Comparison of ENCODE assay signal across 8 cellular contexts in genomic region chr1:220810179-220810653, GRCh38. TPM values are rescaled to one million over a fixed set of nuclear protein-coding genes. Genes with fewer than 3 reads are reported as not detected.
A peak's percentile ranks its signal among the peaks of the same experiment; 100 is the strongest.
DNase-seq lines count a peak whose midpoint lies in the region; ATAC-seq and TF ChIP-seq lines count a peak whose summit lies in the region.

No MANE protein-coding gene starts in this region.

- peaks cover 21% of the 10 kb centered on the region for H3K27me3 Mint-ChIP-seq in activated naive CD4-positive, alpha-beta T cell treated with anti-CD3 and anti-CD28 coated beads, Interleukin-2, amount 10 ng/mL, durations not matched to agents 7 days and 5 days

- 57% methylated on average over 18 of the region's 20 CpGs for WGBS in SK-N-SH (ENCODE audit: low lambda C conversion rate)

- H3K79me2 ChIP-seq in SK-N-SH (ENCODE audit: insufficient read depth): no peaks in the 10 kb centered on the region

- no peak for TF ChIP-seq EP300 in SK-N-SH (IDR thresholded peaks at IDR 0.05; ENCODE audit: borderline replicate concordance in 1 of 2, low read depth in 1 of 2, low read length in 1 of 2)

- H3K4me3 Mint-ChIP-seq in activated naive CD4-positive, alpha-beta T cell treated with anti-CD3 and anti-CD28 coated beads, Interleukin-2, amount 10 ng/mL, durations not matched to agents 7 days and 5 days: peak overlapping the region; percentile 35

- no peak overlapping the region for H2AFZ ChIP-seq in SK-N-SH (ENCODE audit: low read depth)

- H3K27ac Mint-ChIP-seq in activated naive CD4-positive, alpha-beta T cell treated with anti-CD3 and anti-CD28 coated beads, Interleukin-2, amount 10 ng/mL, durations not matched to agents 7 days and 5 days: no peak overlapping the region

- peak overlapping the region; percentile 45 for H3K9ac ChIP-seq in HUES6 (ENCODE audit: low read length)
- H3K9ac ChIP-seq in SK-N-SH: no peak overlapping the region

- H3K9me3 ChIP-seq in HUES6 (ENCODE audit: control insufficient read depth, insufficient read depth, low read depth, low read length) (no peaks in the 10 kb centered on the region), SK-N-SH (no peaks in the 10 kb centered on the region)

- POLR2A ChIA-PET in SK-N-SH (lab: Yijun Ruan, JAX): no interaction called here

- no peaks in the 10 kb centered on the region for H4K20me1 ChIP-seq in SK-N-SH (ENCODE audit: insufficient read depth)

- peak; percentile 94 for ATAC-seq in GM21515 (IDR thresholded peaks at IDR 0.05; ENCODE audit: unreplicated experiment)

- no peaks in the 10 kb centered on the region for H3K27me3 ChIP-seq in HUES6 (ENCODE audit: control insufficient read depth, insufficient read depth, low read length)
- no peaks in the 10 kb centered on the region for H3K27me3 ChIP-seq in SK-N-SH (ENCODE audit: insufficient read depth)

- peak; percentile 83 for DNase-seq in EH (ENCODE audit: low read depth)
- peak; percentile 67 for DNase-seq in SK-N-SH
- peak; percentile 78 for DNase-seq in activated naive CD4-positive, alpha-beta T cell treated with anti-CD3 and anti-CD28 coated beads, Interleukin-2, amount 10 ng/mL, durations not matched to agents 7 days and 5 days
- peak; percentile 92 for DNase-seq in cardiac septum (ENCODE audit: low spot score)
- peak; percentile 16 for DNase-seq in putamen (ENCODE audit: low spot score)
- no peak for DNase-seq in NCI-H1105 (lab: John Stamatoyannopoulos, UW)

- H3K4me2 ChIP-seq in SK-N-SH: no peak overlapping the region

- no peaks in the 10 kb centered on the region for H3K36me3 Mint-ChIP-seq in activated naive CD4-positive, alpha-beta T cell treated with anti-CD3 and anti-CD28 coated beads, Interleukin-2, amount 10 ng/mL, durations not matched to agents 7 days and 5 days

- TF ChIP-seq CTCF in SK-N-SH (IDR thresholded peaks at IDR 0.05): peak; percentile 77

- intact Hi-C loops in cardiac septum (cut with DNase I): loop anchor here (2.0 to 10.0 kb wide), 3 partner anchors 65 to 621 kb away; no protein-coding TSS in a partner anchor

- no peaks in the 10 kb centered on the region for H3F3A ChIP-seq in SK-N-SH (replicated peaks; ENCODE audit: insufficient read depth)

- H3K4me3 ChIP-seq in HUES6 (ENCODE audit: low read depth, low read length): peak overlapping the region; percentile 54
- H3K4me3 ChIP-seq in SK-N-SH (ENCODE audit: low read depth in 2 of 2, low read length in 1 of 2): no peak overlapping the region; a peak in 1 of 4 replicates

- CTCF ChIA-PET in SK-N-SH (lab: Yijun Ruan, JAX): interaction anchor here (0.6 to 2.7 kb wide), 12 partner anchors 11 to 453 kb away, joined by 3 to 12 read pairs (median 5); no protein-coding TSS in a partner anchor
- CTCF ChIA-PET in activated naive CD4-positive, alpha-beta T cell treated with anti-CD3 and anti-CD28 coated beads, Interleukin-2, amount 10 ng/mL, durations not matched to agents 7 days and 5 days (lab: Charles Lee): interaction anchor here (0.7 to 4.0 kb wide), 10 partner anchors 9 to 625 kb away, joined by 3 to 19 read pairs (median 4); partner anchors contain the start of gene MTARC1

- no peaks in the 10 kb centered on the region for H3K9me3 Mint-ChIP-seq in activated naive CD4-positive, alpha-beta T cell treated with anti-CD3 and anti-CD28 coated beads, Interleukin-2, amount 10 ng/mL, durations not matched to agents 7 days and 5 days

- H3K4me1 Mint-ChIP-seq in activated naive CD4-positive, alpha-beta T cell treated with anti-CD3 and anti-CD28 coated beads, Interleukin-2, amount 10 ng/mL, durations not matched to agents 7 days and 5 days: peaks cover 6% of the 10 kb centered on the region

- no peaks in the 10 kb centered on the region for H3K9me2 ChIP-seq in SK-N-SH

- peak; percentile 69 for TF ChIP-seq RAD21 in SK-N-SH (IDR thresholded peaks at IDR 0.05; ENCODE audit: low read length)

- peaks cover 12% of the 10 kb centered on the region for H3K36me3 ChIP-seq in HUES6 (ENCODE audit: control insufficient read depth, insufficient read depth, low read length)
- peaks cover 0 to 3% of the 10 kb centered on the region in 2 experiments for H3K36me3 ChIP-seq in SK-N-SH (replicated peaks in 1 of 2; ENCODE audit: control insufficient read depth in 1 of 2, insufficient read depth in 2 of 2, low read length in 1 of 2)

- H3K4me1 ChIP-seq in HUES6 (ENCODE audit: control insufficient read depth, insufficient read depth, low read length) (peaks cover 7% of the 10 kb centered on the region), SK-N-SH (ENCODE audit: control insufficient read depth in 1 of 2, insufficient read depth in 2 of 2, low read depth in 1 of 2, low read length in 1 of 2) (peaks cover 0 to 5% of the 10 kb centered on the region in 2 experiments; a peak in 1 of 4 replicates)

- H3K27ac ChIP-seq in HUES6 (ENCODE audit: low read depth, low read length) (no peak overlapping the region), SK-N-SH (ENCODE audit: low read depth in 2 of 2, low read length in 1 of 2) (no peak overlapping the region)

TF ChIP-seq in SK-N-SH, 30 proteins besides CTCF, POLR2A, EP300 and RAD21:
- TF ChIP-seq TEAD4 (IDR thresholded peaks at IDR 0.05; ENCODE audit: borderline replicate concordance, insufficient read depth) (no peak), RXRA (IDR thresholded peaks at IDR 0.05; ENCODE audit: borderline replicate concordance, low read depth) (no peak), SMC3 (IDR thresholded peaks at IDR 0.05; ENCODE audit: low read depth, low read length) (peak; percentile 49)

RNA-seq across cellular contexts. Expression of gene MTARC1, which starts 23.5 kb away (rescaled TPM):
- 5.4 and 6.1 TPM in 2 replicates for polyA plus RNA-seq in SK-N-SH (2012; rRNA removed)
- 6.3 and 9.4 TPM in 2 replicates for polyA plus RNA-seq in SK-N-SH (2012; cell fraction: cytosol; rRNA removed)
- polyA plus RNA-seq in SK-N-SH (2012; cell fraction: nucleus; rRNA removed): 2.6 and 4.3 TPM in 2 replicates
- 12.8 TPM for total RNA-seq in cardiac septum
